Comparison of ENCODE assay signal across 1 cellular context in genomic region chr1:9075023-9075422, GRCh38.
TF ChIP-seq lines count a peak whose summit lies in the region.

No MANE protein-coding gene starts in this region.

TF ChIP-seq in K562, 482 proteins besides CTCF, POLR2A, EP300 and RAD21 (continues in another document):
- TF ChIP-seq ZNF79 (CRISPR knock-in tag; IDR thresholded peaks at IDR 0.05; ENCODE audit: low read depth) (no peak), SMARCA4 (IDR thresholded peaks at IDR 0.05) (peak; percentile 52; the same call in 1 of the 2 replicates), ZNF318 (IDR thresholded peaks at IDR 0.05; ENCODE audit: borderline replicate concordance in 1 of 2, low read depth in 1 of 2) (peak in 1 of 2 experiments; percentile 81; a peak in 2 of 4 replicates), RCOR1 (IDR thresholded peaks at IDR 0.05; ENCODE audit: borderline replicate concordance in 1 of 2, low read depth in 2 of 2, low read length in 2 of 2) (no peak), CTCFL (IDR thresholded peaks at IDR 0.05; ENCODE audit: borderline replicate concordance, insufficient read depth, low read depth, low read length, poor library complexity, severe bottlenecking) (no peak), PYGO2 (tag; IDR thresholded peaks at IDR 0.05) (no peak), ZNF696 (CRISPR knock-in tag; conservative IDR thresholded peaks at IDR 0.05) (no peak), ZNF12 (CRISPR knock-in tag; IDR thresholded peaks at IDR 0.05) (no peak), MYC (IDR thresholded peaks at IDR 0.05; ENCODE audit: low read depth, low read length) (no peak), MYC (CRISPR knock-in tag; IDR thresholded peaks at IDR 0.05; ENCODE audit: borderline replicate concordance, low read depth) (no peak), ZNF143 (CRISPR knock-in tag; IDR thresholded peaks at IDR 0.05) (no peak), MBD2 (IDR thresholded peaks at IDR 0.05; ENCODE audit: borderline replicate concordance, low read depth) (no peak), ELK3 (CRISPR knock-in tag; IDR thresholded peaks at IDR 0.05) (no peak), TGIF2 (CRISPR knock-in tag; IDR thresholded peaks at IDR 0.05) (no peak), BCLAF1 (IDR thresholded peaks at IDR 0.05; ENCODE audit: borderline replicate concordance in 1 of 2, control insufficient read depth in 1 of 2, low read depth in 2 of 2, low read length in 1 of 2) (no peak), PTBP1 (IDR thresholded peaks at IDR 0.05; ENCODE audit: low read depth, low read length) (no peak), ZNF324 (CRISPR knock-in tag; IDR thresholded peaks at IDR 0.05) (no peak), SPI1 (IDR thresholded peaks at IDR 0.05; ENCODE audit: borderline replicate concordance, low read depth, low read length) (peak; percentile 76; the same call in 1 of the 2 replicates), ARID1B (IDR thresholded peaks at IDR 0.05) (peak; percentile 64; the same call in 1 of the 2 replicates), SIX5 (IDR thresholded peaks at IDR 0.05; ENCODE audit: borderline replicate concordance in 1 of 2, insufficient read depth in 1 of 2, low read depth in 1 of 2, low read length in 2 of 2) (no peak), NKRF (IDR thresholded peaks at IDR 0.05; ENCODE audit: borderline replicate concordance) (no peak), NCOA1 (IDR thresholded peaks at IDR 0.05; ENCODE audit: low read depth) (peak; percentile 22; the same call in 1 of the 2 replicates), MTA1 (IDR thresholded peaks at IDR 0.05; ENCODE audit: borderline replicate concordance) (peak; percentile 41; the same call in 1 of the 2 replicates), ZNF133 (CRISPR knock-in tag; IDR thresholded peaks at IDR 0.05) (no peak), CBFA2T3 (IDR thresholded peaks at IDR 0.05) (peak; percentile 24; the same call in 1 of the 2 replicates), SNAPC5 (CRISPR knock-in tag; IDR thresholded peaks at IDR 0.05) (no peak), HNRNPK (IDR thresholded peaks at IDR 0.05; ENCODE audit: low read depth, low read length, poor library complexity, severe bottlenecking) (no peak), NR2F6 (CRISPR knock-in tag; IDR thresholded peaks at IDR 0.05) (no peak), HNRNPLL (IDR thresholded peaks at IDR 0.05; ENCODE audit: low read depth, low read length, poor library complexity, severe bottlenecking) (no peak), SMARCE1 (IDR thresholded peaks at IDR 0.05) (peak; percentile 77; the same call in 1 of the 2 replicates), HMG20A (CRISPR knock-in tag; conservative IDR thresholded peaks at IDR 0.05) (no peak), MCM5 (IDR thresholded peaks at IDR 0.05; ENCODE audit: low read depth) (no peak), CTBP1 (IDR thresholded peaks at IDR 0.05; ENCODE audit: borderline replicate concordance) (peak; percentile 80; the same call in 1 of the 2 replicates), ZNF584 (CRISPR knock-in tag; IDR thresholded peaks at IDR 0.05; ENCODE audit: low read depth) (0 out of 2 replicates have a peak, but pooled peaks have one; percentile 41)
- TF ChIP-seq, protein P1, sequence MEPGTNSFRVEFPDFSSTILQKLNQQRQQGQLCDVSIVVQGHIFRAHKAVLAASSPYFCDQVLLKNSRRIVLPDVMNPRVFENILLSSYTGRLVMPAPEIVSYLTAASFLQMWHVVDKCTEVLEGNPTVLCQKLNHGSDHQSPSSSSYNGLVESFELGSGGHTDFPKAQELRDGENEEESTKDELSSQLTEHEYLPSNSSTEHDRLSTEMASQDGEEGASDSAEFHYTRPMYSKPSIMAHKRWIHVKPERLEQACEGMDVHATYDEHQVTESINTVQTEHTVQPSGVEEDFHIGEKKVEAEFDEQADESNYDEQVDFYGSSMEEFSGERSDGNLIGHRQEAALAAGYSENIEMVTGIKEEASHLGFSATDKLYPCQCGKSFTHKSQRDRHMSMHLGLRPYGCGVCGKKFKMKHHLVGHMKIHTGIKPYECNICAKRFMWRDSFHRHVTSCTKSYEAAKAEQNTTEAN (CRISPR knock-in tag; IDR thresholded peaks at IDR 0.05), result no peak
- TF ChIP-seq, protein P2, sequence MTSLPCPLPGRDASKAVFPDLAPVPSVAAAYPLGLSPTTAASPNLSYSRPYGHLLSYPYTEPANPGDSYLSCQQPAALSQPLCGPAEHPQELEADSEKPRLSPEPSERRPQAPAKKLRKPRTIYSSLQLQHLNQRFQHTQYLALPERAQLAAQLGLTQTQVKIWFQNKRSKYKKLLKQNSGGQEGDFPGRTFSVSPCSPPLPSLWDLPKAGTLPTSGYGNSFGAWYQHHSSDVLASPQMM (CRISPR knock-in tag; IDR thresholded peaks at IDR 0.05), result no peak
- TF ChIP-seq, protein P3, sequence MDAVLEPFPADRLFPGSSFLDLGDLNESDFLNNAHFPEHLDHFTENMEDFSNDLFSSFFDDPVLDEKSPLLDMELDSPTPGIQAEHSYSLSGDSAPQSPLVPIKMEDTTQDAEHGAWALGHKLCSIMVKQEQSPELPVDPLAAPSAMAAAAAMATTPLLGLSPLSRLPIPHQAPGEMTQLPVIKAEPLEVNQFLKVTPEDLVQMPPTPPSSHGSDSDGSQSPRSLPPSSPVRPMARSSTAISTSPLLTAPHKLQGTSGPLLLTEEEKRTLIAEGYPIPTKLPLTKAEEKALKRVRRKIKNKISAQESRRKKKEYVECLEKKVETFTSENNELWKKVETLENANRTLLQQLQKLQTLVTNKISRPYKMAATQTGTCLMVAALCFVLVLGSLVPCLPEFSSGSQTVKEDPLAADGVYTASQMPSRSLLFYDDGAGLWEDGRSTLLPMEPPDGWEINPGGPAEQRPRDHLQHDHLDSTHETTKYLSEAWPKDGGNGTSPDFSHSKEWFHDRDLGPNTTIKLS (IDR thresholded peaks at IDR 0.05; ENCODE audit: borderline replicate concordance, low read depth), result no peak
